Comparison of ENCODE assay signal across 9 cellular contexts in genomic region chr20:56439784-56440291, GRCh38. TPM values are rescaled to one million over a fixed set of nuclear protein-coding genes. Genes with fewer than 3 reads are reported as not detected.
DNase-seq lines count a peak whose midpoint lies in the region; ATAC-seq and TF ChIP-seq lines count a peak whose summit lies in the region.
"Had no signal": no experiment of that assay in that cellular context is flagged by ENCODE, and none has a peak within 500 bp of the region (broad histone marks: within the 10 kb centered on the region; RNA-seq: fewer than 3 reads in every experiment).

No MANE protein-coding gene starts in this region.

- TF ChIP-seq POLR2A in NB4 (IDR thresholded peaks at IDR 0.05; ENCODE audit: extremely low read depth, insufficient read length) = no peak

- peaks cover 46% of the 10 kb centered on the region for H3K4me1 Mint-ChIP-seq in dendritic cell treated with granulocyte-macrophage colony-stimulating factor and Interleukin-4, amounts not matched to agents 40 ng/mL and 50 ng/mL, for 4 days (ENCODE audit: low read depth)
- peaks cover 29 to 70% (median 51%) of the 10 kb centered on the region in 7 donors for H3K4me1 Mint-ChIP-seq in naive thymus-derived CD4-positive, alpha-beta T cell

- no peak overlapping the region for H3K4me3 Mint-ChIP-seq in dendritic cell treated with granulocyte-macrophage colony-stimulating factor and Interleukin-4, amounts not matched to agents 40 ng/mL and 50 ng/mL, for 4 days
- peak overlapping the region in 9 of 10 donors; percentile 64 to 82 (median 74) for H3K4me3 Mint-ChIP-seq in naive thymus-derived CD4-positive, alpha-beta T cell

- H3K27ac Mint-ChIP-seq in dendritic cell treated with granulocyte-macrophage colony-stimulating factor and Interleukin-4, amounts not matched to agents 40 ng/mL and 50 ng/mL, for 4 days = peak overlapping the region; percentile 57
- H3K27ac Mint-ChIP-seq in naive thymus-derived CD4-positive, alpha-beta T cell = peak overlapping the region; percentile 81 to 95 (median 91)

- H3K36me3 ChIP-seq in BLaER1 = no peaks in the 10 kb centered on the region
- peaks cover 0 to 22% (median 3%) of the 10 kb centered on the region in 3 experiments for H3K36me3 ChIP-seq in naive thymus-derived CD4-positive, alpha-beta T cell (ENCODE audit: control insufficient read depth in 2 of 3, insufficient read depth in 3 of 3, low read length in 3 of 3)

- H3K9me3 Mint-ChIP-seq in dendritic cell treated with granulocyte-macrophage colony-stimulating factor and Interleukin-4, amounts not matched to agents 40 ng/mL and 50 ng/mL, for 4 days = no peaks in the 10 kb centered on the region
- no peaks in the 10 kb centered on the region for H3K9me3 Mint-ChIP-seq in naive thymus-derived CD4-positive, alpha-beta T cell

- H3K4me3 ChIP-seq in BLaER1 (no peak overlapping the region), NB4 (ENCODE audit: low read depth, low read length) (no peak overlapping the region)
- H3K4me3 ChIP-seq in naive thymus-derived CD4-positive, alpha-beta T cell (ENCODE audit: low read length) = no peak overlapping the region

- POLR2A ChIA-PET in naive thymus-derived CD4-positive, alpha-beta T cell (lab: Charles Lee) = interaction anchor here (0.8 to 1.8 kb wide), 5 partner anchors 8 to 47 kb away, joined by 3 to 14 read pairs (median 4); partner anchors contain the start of genes CASS4 and RTF2

- DNase-seq in NB4 (ENCODE audit: low read depth) (peak; percentile 36), SIG-M5 (lab: John Stamatoyannopoulos, UW) (no peak), NCI-H2196 treated with DMSO at 0.1 percent for 48 hours (lab: John Stamatoyannopoulos, UW; ENCODE audit: unreplicated experiment) (no peak), NCI-H2081 (lab: John Stamatoyannopoulos, UW) (no peak), NCI-H1930 (lab: John Stamatoyannopoulos, UW) (no peak)
- DNase-seq in naive thymus-derived CD4-positive, alpha-beta T cell = no peak

- peak; percentile 21 for ATAC-seq in naive thymus-derived CD4-positive, alpha-beta T cell

- intact Hi-C loops in dendritic cell treated with granulocyte-macrophage colony-stimulating factor and Interleukin-4, amounts not matched to agents 40 ng/mL and 50 ng/mL, for 4 days (cut with micrococcal nuclease) = no loop called here
- intact Hi-C loops in naive thymus-derived CD4-positive, alpha-beta T cell (cut with micrococcal nuclease) = loop anchor here (1.0 to 2.0 kb wide), 6 partner anchors 10 to 39 kb away; partner anchors contain the start of genes CASS4 (in 2 of the 2) and RTF2 (in 2 of the 2)

- peaks cover 30% of the 10 kb centered on the region for H3K4me1 ChIP-seq in BLaER1
- H3K4me1 ChIP-seq in naive thymus-derived CD4-positive, alpha-beta T cell (ENCODE audit: control insufficient read depth in 2 of 2, insufficient read depth in 2 of 2, low read length in 2 of 2) = peaks cover 36 to 43% of the 10 kb centered on the region in 2 donors

- H3K27ac ChIP-seq in BLaER1 = no peak overlapping the region
- peak overlapping the region; percentile 59 for H3K27ac ChIP-seq in naive thymus-derived CD4-positive, alpha-beta T cell (ENCODE audit: low read depth, low read length)

- H3K27me3 Mint-ChIP-seq in dendritic cell treated with granulocyte-macrophage colony-stimulating factor and Interleukin-4, amounts not matched to agents 40 ng/mL and 50 ng/mL, for 4 days = no peaks in the 10 kb centered on the region
- H3K27me3 Mint-ChIP-seq in naive thymus-derived CD4-positive, alpha-beta T cell = no peaks in the 10 kb centered on the region
- H3K27me3 Mint-ChIP-seq: IgD-negative memory B cell had no signal

- no peaks in the 10 kb centered on the region for H3K27me3 ChIP-seq in BLaER1
- H3K27me3 ChIP-seq in naive thymus-derived CD4-positive, alpha-beta T cell (ENCODE audit: control insufficient read depth in 2 of 2, insufficient read depth in 2 of 2, low read length in 2 of 2) = no peaks in the 10 kb centered on the region

- TF ChIP-seq CTCF in NB4 (IDR thresholded peaks at IDR 0.05; ENCODE audit: low read depth, low read length) = no peak

- peak overlapping the region; percentile 47 for H3K4me2 ChIP-seq in BLaER1

- CTCF ChIA-PET in naive thymus-derived CD4-positive, alpha-beta T cell (lab: Charles Lee) = interaction anchor here (0.7 to 1.5 kb wide), 3 partner anchors 10 to 30 kb away, joined by 3 to 4 read pairs (median 3); no protein-coding TSS in a partner anchor

- no peaks in the 10 kb centered on the region for H4K20me1 ChIP-seq in BLaER1

- no peak overlapping the region for H3K9ac ChIP-seq in BLaER1

- no peaks in the 10 kb centered on the region for H3K9me3 ChIP-seq in BLaER1
- no peaks in the 10 kb centered on the region for H3K9me3 ChIP-seq in naive thymus-derived CD4-positive, alpha-beta T cell (ENCODE audit: control insufficient read depth in 2 of 3, low read length in 3 of 3)

- peaks cover 56% of the 10 kb centered on the region for H3K36me3 Mint-ChIP-seq in dendritic cell treated with granulocyte-macrophage colony-stimulating factor and Interleukin-4, amounts not matched to agents 40 ng/mL and 50 ng/mL, for 4 days (ENCODE audit: low read depth)
- H3K36me3 Mint-ChIP-seq in naive thymus-derived CD4-positive, alpha-beta T cell = peaks cover 0 to 30% (median 5%) of the 10 kb centered on the region in 5 donors
- H3K36me3 Mint-ChIP-seq: IgD-negative memory B cell had no signal

RNA-seq across cellular contexts. Expression of gene CASS4, which starts 27.8 kb away (rescaled TPM):
- 10 to 100 TPM in 4 of 5 experiments, 1 to 10 TPM in 1; 8.0 to 16.9 (median 14.3) TPM for total RNA-seq in naive thymus-derived CD4-positive, alpha-beta T cell
- 10 to 100 TPM in 1 of 2 donors, 1 to 10 TPM in 1; 6.8 to 10.7 TPM for polyA plus RNA-seq in naive thymus-derived CD4-positive, alpha-beta T cell

RNA-seq across cellular contexts. Expression of gene RTF2, which starts 28.6 kb away (rescaled TPM):
- total RNA-seq in naive thymus-derived CD4-positive, alpha-beta T cell = 100 to 1,000 TPM in 1 of 5 experiments, 10 to 100 TPM in 4; 62.5 to 118 (median 72.0) TPM
- polyA plus RNA-seq in naive thymus-derived CD4-positive, alpha-beta T cell = 100 to 1,000 TPM; 156 to 157 TPM

RNA-seq across cellular contexts. Expression of gene CSTF1, which starts 47.4 kb away (rescaled TPM):
- 10 to 100 TPM; 16.4 to 50.7 (median 46.7) TPM for total RNA-seq in naive thymus-derived CD4-positive, alpha-beta T cell
- 10 to 100 TPM; 31.5 to 35.9 TPM for polyA plus RNA-seq in naive thymus-derived CD4-positive, alpha-beta T cell

RNA-seq across cellular contexts. Expression of gene AURKA, which starts 47.8 kb away (rescaled TPM):
- 10 to 100 TPM in 1 of 5 experiments, 1 to 10 TPM in 3, under 1 TPM in 1; 0.95 to 44.1 (median 1.2) TPM for total RNA-seq in naive thymus-derived CD4-positive, alpha-beta T cell
- under 1 TPM; 0.43 to 0.64 TPM for polyA plus RNA-seq in naive thymus-derived CD4-positive, alpha-beta T cell
